ENCODE assay signal across 15 cellular contexts in the genomic region with DNA sequence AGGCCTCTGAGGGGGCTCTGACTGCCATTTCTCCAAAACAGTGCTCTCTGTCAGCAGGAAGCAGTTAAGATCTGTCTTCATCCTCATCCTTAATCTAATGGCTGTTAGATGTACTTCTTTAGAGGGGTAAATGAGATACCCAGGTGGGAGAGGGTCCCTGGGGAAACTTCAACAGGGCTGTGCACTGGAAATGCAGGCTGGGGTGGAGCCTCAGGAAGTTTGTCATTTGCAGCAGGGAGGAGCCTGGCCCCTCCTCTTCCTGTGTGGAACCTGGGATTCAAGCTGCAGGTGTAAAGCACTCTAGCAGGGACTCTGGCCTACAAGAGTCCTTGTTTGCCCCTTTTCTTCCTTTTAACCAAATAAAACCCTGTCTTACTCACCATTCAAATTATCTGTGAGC.
DNase-seq lines count a peak whose midpoint lies in the region; ATAC-seq and TF ChIP-seq lines count a peak whose summit lies in the region.
"Had no signal": no experiment of that assay in that cellular context is flagged by ENCODE, and none has a peak within 500 bp of the region (broad histone marks: within the 10 kb centered on the region; RNA-seq: fewer than 3 reads in every experiment).

No MANE protein-coding gene starts in this region.

- H3K4me3 Mint-ChIP-seq in activated naive CD4-positive, alpha-beta T cell treated with anti-CD3 and anti-CD28 coated beads, Interleukin-2, amount 10 ng/mL, durations not matched to agents 7 days and 5 days, result no peak overlapping the region
- H3K4me3 Mint-ChIP-seq in neural progenitor cell, result no peak overlapping the region
- H3K4me3 Mint-ChIP-seq: B cell; CD4-positive, alpha-beta T cell had no signal

- no peak for ATAC-seq in GM19397 (IDR thresholded peaks at IDR 0.05; ENCODE audit: unreplicated experiment)

- no peaks in the 10 kb centered on the region for H3K4me1 Mint-ChIP-seq in activated naive CD4-positive, alpha-beta T cell treated with anti-CD3 and anti-CD28 coated beads, Interleukin-2, amount 10 ng/mL, durations not matched to agents 7 days and 5 days
- peaks cover 3% of the 10 kb centered on the region for H3K4me1 Mint-ChIP-seq in neural progenitor cell
- H3K4me1 Mint-ChIP-seq: B cell had no signal

- no peak for TF ChIP-seq CTCF in neural progenitor cell (IDR thresholded peaks at IDR 0.05)

- H3K4me2 ChIP-seq in neural progenitor cell, result no peak overlapping the region

- no peaks in the 10 kb centered on the region for H3K9me3 ChIP-seq in neural progenitor cell (ENCODE audit: low read depth)
- H3K9me3 ChIP-seq: HAP-1 had no signal

- H3K27ac Mint-ChIP-seq in activated naive CD4-positive, alpha-beta T cell treated with anti-CD3 and anti-CD28 coated beads, Interleukin-2, amount 10 ng/mL, durations not matched to agents 7 days and 5 days, result peak overlapping the region; percentile 45
- no peak overlapping the region for H3K27ac Mint-ChIP-seq in neural progenitor cell
- H3K27ac Mint-ChIP-seq: B cell; CD4-positive, alpha-beta T cell had no signal

- no peaks in the 10 kb centered on the region for H3K36me3 Mint-ChIP-seq in activated naive CD4-positive, alpha-beta T cell treated with anti-CD3 and anti-CD28 coated beads, Interleukin-2, amount 10 ng/mL, durations not matched to agents 7 days and 5 days
- no peaks in the 10 kb centered on the region for H3K36me3 Mint-ChIP-seq in neural progenitor cell

- CTCF ChIA-PET in activated naive CD4-positive, alpha-beta T cell treated with anti-CD3 and anti-CD28 coated beads, Interleukin-2, amount 10 ng/mL, durations not matched to agents 7 days and 5 days (lab: Charles Lee), result no interaction called here

- peaks cover 7% of the 10 kb centered on the region for H3K9me3 Mint-ChIP-seq in activated naive CD4-positive, alpha-beta T cell treated with anti-CD3 and anti-CD28 coated beads, Interleukin-2, amount 10 ng/mL, durations not matched to agents 7 days and 5 days
- no peaks in the 10 kb centered on the region for H3K9me3 Mint-ChIP-seq in neural progenitor cell

- H3K36me3 ChIP-seq in neural progenitor cell, result no peaks in the 10 kb centered on the region
- H3K36me3 ChIP-seq: HAP-1 had no signal

- no peaks in the 10 kb centered on the region for H3F3A ChIP-seq in neural progenitor cell (ENCODE audit: low read depth)

- H2AFZ ChIP-seq in neural progenitor cell (replicated peaks), result peak overlapping the region; percentile 34

- no peaks in the 10 kb centered on the region for H3K79me2 ChIP-seq in neural progenitor cell (ENCODE audit: low read depth)

- no peak overlapping the region for H3K27ac ChIP-seq in neural progenitor cell

- no peak overlapping the region for H3K4me3 ChIP-seq in neural progenitor cell
- H3K4me3 ChIP-seq: HAP-1 had no signal

- no peaks in the 10 kb centered on the region for H3K27me3 ChIP-seq in neural progenitor cell

- H3K9ac ChIP-seq in neural progenitor cell, result no peak overlapping the region

- no peaks in the 10 kb centered on the region for H4K20me1 ChIP-seq in neural progenitor cell (ENCODE audit: low read depth)

- H3K4me1 ChIP-seq in neural progenitor cell, result no peaks in the 10 kb centered on the region
- H3K4me1 ChIP-seq: HAP-1 had no signal

- no peaks in the 10 kb centered on the region for H3K27me3 Mint-ChIP-seq in activated naive CD4-positive, alpha-beta T cell treated with anti-CD3 and anti-CD28 coated beads, Interleukin-2, amount 10 ng/mL, durations not matched to agents 7 days and 5 days
- H3K27me3 Mint-ChIP-seq in neural progenitor cell (ENCODE audit: insufficient read depth, low read depth), result peaks cover 5% of the 10 kb centered on the region
- H3K27me3 Mint-ChIP-seq: B cell; CD4-positive, alpha-beta T cell had no signal

- no peak for DNase-seq in activated naive CD4-positive, alpha-beta T cell treated with anti-CD3 and anti-CD28 coated beads, Interleukin-2, amount 10 ng/mL, durations not matched to agents 7 days and 5 days
- DNase-seq in activated naive CD4-positive, alpha-beta T cell treated with anti-CD3 and anti-CD28 coated beads, Interleukin-2, amount 50 U/mL, for 16 hours, result no peak
- peak; percentile 72 for DNase-seq in NCI-H1436 treated with DMSO at 0.1 percent for 48 hours (lab: John Stamatoyannopoulos, UW)
- no peak for DNase-seq in neural progenitor cell (ENCODE audit: low spot score)
- no peak for DNase-seq in cortex of kidney (lab: John Stamatoyannopoulos, UW)
- DNase-seq in 8988T, result no peak
- DNase-seq: C1 segment of cervical spinal cord; Calu3; CD4-positive, alpha-beta T cell; DMS 273 treated with DMSO at 0.1 percent for 48 hours; IMR-90; KBM-7 had no signal
